ENCODE assay signal across 9 cellular contexts in the genomic region with DNA sequence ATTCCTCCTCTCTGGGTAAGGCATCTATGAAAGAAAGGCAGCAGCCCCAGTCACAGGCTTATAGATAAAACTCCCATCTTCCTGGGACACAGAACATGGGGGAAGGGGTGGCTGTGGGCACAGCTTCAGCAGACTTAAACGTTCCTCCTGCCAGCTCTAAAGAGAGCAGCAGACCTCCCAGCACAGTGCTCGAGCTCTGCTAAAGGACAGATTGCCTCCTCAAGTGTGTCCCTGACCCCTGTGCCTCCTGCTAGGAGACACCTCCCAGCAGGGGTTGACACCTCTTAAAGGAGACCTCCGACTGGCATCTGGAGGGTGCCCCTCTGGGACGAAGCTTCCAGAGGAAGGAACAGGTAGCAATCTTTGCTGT.
DNase-seq lines count a peak whose midpoint lies in the region; ATAC-seq, FAIRE-seq and TF ChIP-seq lines count a peak whose summit lies in the region.
"Had no signal": no experiment of that assay in that cellular context is flagged by ENCODE, and none has a peak within 500 bp of the region (broad histone marks: within the 10 kb centered on the region; RNA-seq: fewer than 3 reads in every experiment).

No MANE protein-coding gene starts in this region.

- H3K4me3 ChIP-seq in right atrium auricular region (peak overlapping the region; percentile 17 to 28), KMS-11 (IDR thresholded peaks at IDR 0.05; ENCODE audit: insufficient read depth, low read depth, low read length) (no peak overlapping the region), keratinocyte (ENCODE audit: control insufficient read depth in 2 of 3, extremely low read depth in 1 of 3, insufficient read depth in 2 of 3, low read depth in 1 of 3, low read length in 3 of 3) (no peak overlapping the region), transverse colon (peak overlapping the region in 2 of 4 donors; percentile 8 to 29), prostate gland (no peak overlapping the region)

- no peaks in the 10 kb centered on the region for H4K20me1 ChIP-seq in KMS-11 (ENCODE audit: insufficient read depth)
- H4K20me1 ChIP-seq in keratinocyte (ENCODE audit: control insufficient read depth, extremely low read depth, insufficient read depth, low read length), result no peaks in the 10 kb centered on the region

- no peak overlapping the region for H3K27ac ChIP-seq in right atrium auricular region
- peak overlapping the region; percentile 94 for H3K27ac ChIP-seq in KMS-11
- H3K27ac ChIP-seq in keratinocyte (ENCODE audit: control insufficient read depth, insufficient read depth, low read length), result no peak overlapping the region
- H3K27ac ChIP-seq in transverse colon, result peak overlapping the region in 3 of 4 donors; percentile 3 to 52 (median 40)
- H3K27ac ChIP-seq in prostate gland, result no peak overlapping the region

- H3K27me3 ChIP-seq in right atrium auricular region (no peaks in the 10 kb centered on the region), KMS-11 (ENCODE audit: insufficient read depth, low read depth) (no peaks in the 10 kb centered on the region), keratinocyte (ENCODE audit: control insufficient read depth, extremely low read depth, insufficient read depth, low read length) (no peaks in the 10 kb centered on the region), transverse colon (no peaks in the 10 kb centered on the region), prostate gland (replicated peaks; ENCODE audit: insufficient read depth) (no peaks in the 10 kb centered on the region)

- intact Hi-C loops in left ventricle myocardium superior (cut with micrococcal nuclease) (no loop called here), transverse colon (cut with DNase I; ENCODE audit: low total_unique reads) (no loop called here), prostate gland (cut with DNase I) (no loop called here)

- in situ Hi-C loops in transverse colon (cut with MboI; ENCODE audit: low pct_ligation_motif_present in 1 of 4, low pct_unique_long_range_greater_than_20kb in 1 of 4, low sequenced_read_pairs in 3 of 4), result no loop called here

- TF ChIP-seq CTCF in right atrium auricular region (IDR thresholded peaks at IDR 0.05), result no peak
- no peak for TF ChIP-seq CTCF in KMS-11 (conservative IDR thresholded peaks at IDR 0.05; ENCODE audit: low read depth, low read length)
- TF ChIP-seq CTCF in keratinocyte (optimal IDR thresholded peaks at IDR 0.05 in 1 of 3, IDR thresholded peaks at IDR 0.05 in 1 of 3, conservative IDR thresholded peaks at IDR 0.05 in 1 of 3; ENCODE audit: extremely low read depth in 1 of 3, insufficient read depth in 2 of 3, low read length in 3 of 3), result no peak
- no peak for TF ChIP-seq CTCF in transverse colon (IDR thresholded peaks at IDR 0.05)
- TF ChIP-seq CTCF in prostate gland (IDR thresholded peaks at IDR 0.05), result no peak

- H3K9me3 ChIP-seq in right atrium auricular region (peaks cover 0 to 3% of the 10 kb centered on the region in 2 donors), keratinocyte (ENCODE audit: control insufficient read depth, low read depth, low read length) (no peaks in the 10 kb centered on the region), transverse colon (no peaks in the 10 kb centered on the region), prostate gland (no peaks in the 10 kb centered on the region)

- H3K36me3 ChIP-seq in right atrium auricular region (no peaks in the 10 kb centered on the region), KMS-11 (ENCODE audit: insufficient read depth) (no peaks in the 10 kb centered on the region), keratinocyte (ENCODE audit: control insufficient read depth in 2 of 2, extremely low read depth in 1 of 2, insufficient read depth in 2 of 2, low read length in 2 of 2) (no peaks in the 10 kb centered on the region), transverse colon (no peaks in the 10 kb centered on the region), prostate gland (no peaks in the 10 kb centered on the region)

- dilution Hi-C loops in keratinocyte (cut with MboI; ENCODE audit: extremely low pct_ligation_motif_present, low sequenced_read_pairs), result no loop called here

- DNase-seq in right atrium auricular region (ENCODE audit: low spot score), result no peak
- no peak for DNase-seq in left ventricle myocardium superior
- no peak for DNase-seq in keratinocyte (ENCODE audit: low read depth, low spot score)
- no peak for DNase-seq in transverse colon
- no peak for DNase-seq in prostate gland (ENCODE audit: low spot score)
- DNase-seq in medulla oblongata (ENCODE audit: extremely low spot score), result no peak
- DNase-seq: stimulated activated naive CD4-positive, alpha-beta T cell treated with Interleukin-2 at 50 U/mL for 16 hours had no signal

- WGBS in transverse colon (ENCODE audit: low coverage in 1 of 2), 2 donors, result 59% methylated on average over 4 of the region's 4 CpGs; no CpG with 5 or more reads in 1 of the 2 donors
- WGBS in prostate gland, result 36% methylated on average over 3 of the region's 4 CpGs

- H3K9ac ChIP-seq in KMS-11 (peak overlapping the region; percentile 85; the same call in 1 of the 2 replicates), keratinocyte (ENCODE audit: control insufficient read depth, extremely low read depth, insufficient read depth, low read length) (no peak overlapping the region)

- no peak for FAIRE-seq in keratinocyte (lab: Jason Lieb, UNC)

- H3K79me2 ChIP-seq in KMS-11 (ENCODE audit: insufficient read depth, low read depth) (no peaks in the 10 kb centered on the region), keratinocyte (ENCODE audit: control insufficient read depth, insufficient read depth, low read length) (no peaks in the 10 kb centered on the region)

- H3K4me2 ChIP-seq in KMS-11 (peak overlapping the region; percentile 66), keratinocyte (ENCODE audit: control insufficient read depth, extremely low read depth, insufficient read depth, low read depth, low read length) (peak overlapping the region; percentile 5)

- no peak for TF ChIP-seq POLR2A in transverse colon (IDR thresholded peaks at IDR 0.05)
- TF ChIP-seq POLR2A in prostate gland (IDR thresholded peaks at IDR 0.05), result no peak

- H2AFZ ChIP-seq in KMS-11 (ENCODE audit: low read depth) (peak overlapping the region; percentile 81), keratinocyte (ENCODE audit: control insufficient read depth, low read length) (peak overlapping the region; percentile 30)

- TF ChIP-seq EP300 in transverse colon (IDR thresholded peaks at IDR 0.05; ENCODE audit: low read depth), result no peak

- H3K4me1 ChIP-seq in right atrium auricular region, result no peaks in the 10 kb centered on the region
- H3K4me1 ChIP-seq in KMS-11 (ENCODE audit: low read depth, poor library complexity, severe bottlenecking), result peaks cover 21% of the 10 kb centered on the region
- H3K4me1 ChIP-seq in keratinocyte (ENCODE audit: control insufficient read depth, extremely low read depth, insufficient read depth, low read length), result no peaks in the 10 kb centered on the region
- H3K4me1 ChIP-seq in transverse colon, result peaks cover 0 to 14% (median 0%) of the 10 kb centered on the region in 4 donors
- H3K4me1 ChIP-seq in prostate gland (replicated peaks), result no peaks in the 10 kb centered on the region

- ATAC-seq in left ventricle myocardium superior, result no peak
- no peak for ATAC-seq in HG03469 (IDR thresholded peaks at IDR 0.05; ENCODE audit: unreplicated experiment)

- no peaks in the 10 kb centered on the region for H3K9me1 ChIP-seq in keratinocyte (ENCODE audit: control insufficient read depth, extremely low read depth, insufficient read depth, low read length)

Comparison
In these comparisons a context has a peak if more than half of its experiments do, and no peak if none do; other contexts are left out.
1. H3K27ac ChIP-seq: peak in KMS-11 (single experiment) and transverse colon (3 of 4); none in right atrium auricular region (0 of 2), keratinocyte (single experiment) and prostate gland (0 of 2).
2. H3K4me3 ChIP-seq: peak in right atrium auricular region (2 of 2); none in KMS-11 (single experiment), keratinocyte (0 of 3) and prostate gland (0 of 2).